In genomic region chr4:185969657-185970056, GRCh38 we compare ENCODE assay signal across 1 cellular context.
A peak's percentile ranks its signal among the peaks of the same experiment; 100 is the strongest.
TF ChIP-seq lines count a peak whose summit lies in the region.

No MANE protein-coding gene starts in this region.

TF ChIP-seq in HepG2, 621 proteins besides CTCF, POLR2A, EP300 and RAD21 (continued from another document):
- TF ChIP-seq TRIM22 (IDR thresholded peaks at IDR 0.05) (no peak), SOX13 (IDR thresholded peaks at IDR 0.05) (no peak), SOX13 (CRISPR knock-in tag; conservative IDR thresholded peaks at IDR 0.05 in 1 of 2, IDR thresholded peaks at IDR 0.05 in 1 of 2) (0 out of 4 replicates have a peak, but pooled peaks of 1 of the 2 experiments have one; percentile 23), PRPF4 (IDR thresholded peaks at IDR 0.05; ENCODE audit: low read depth, low read length, poor library complexity, severe bottlenecking) (no peak), ZFY (CRISPR knock-in tag; IDR thresholded peaks at IDR 0.05) (no peak), FOXA1 (IDR thresholded peaks at IDR 0.05) (no peak), FOXA1 (CRISPR knock-in tag; IDR thresholded peaks at IDR 0.05) (peak; percentile 55; the same call in 1 of the 2 replicates), SMARCC2 (IDR thresholded peaks at IDR 0.05) (no peak), TFAP4 (IDR thresholded peaks at IDR 0.05; ENCODE audit: borderline replicate concordance, low read depth) (peak; percentile 85), ZNF83 (CRISPR knock-in tag; IDR thresholded peaks at IDR 0.05; ENCODE audit: borderline replicate concordance) (no peak), FOXA3 (CRISPR knock-in tag; IDR thresholded peaks at IDR 0.05) (peak; percentile 81), CERS6 (CRISPR knock-in tag; IDR thresholded peaks at IDR 0.05) (no peak)
